ENCODE assay signal across 21 cellular contexts in genomic region chr18:80124131-80124530, GRCh38. TPM values are rescaled to one million over a fixed set of nuclear protein-coding genes. Genes with fewer than 3 reads are reported as not detected.
A peak's percentile ranks its signal among the peaks of the same experiment; 100 is the strongest.
DNase-seq lines count a peak whose midpoint lies in the region; ATAC-seq, FAIRE-seq and TF ChIP-seq lines count a peak whose summit lies in the region.
"Had no signal": no experiment of that assay in that cellular context is flagged by ENCODE, and none has a peak within 500 bp of the region (broad histone marks: within the 10 kb centered on the region; RNA-seq: fewer than 3 reads in every experiment).

No MANE protein-coding gene starts in this region.

- H3K4me3 ChIP-seq in PC-3 (ENCODE audit: low read length) (no peak overlapping the region), mammary epithelial cell (replicated peaks in 1 of 3; ENCODE audit: insufficient read depth in 1 of 3, low read depth in 2 of 3, low read length in 3 of 3) (no peak overlapping the region)
- H3K4me3 ChIP-seq: A549, BLaER1 had no signal

- no peaks in the 10 kb centered on the region for H3K27me3 Mint-ChIP-seq in glutamatergic neuron (ENCODE audit: unreplicated experiment)

- H4K20me1 ChIP-seq in PC-3 (ENCODE audit: low read length) = peaks cover 65% of the 10 kb centered on the region
- H4K20me1 ChIP-seq in mammary epithelial cell (ENCODE audit: insufficient read depth, low read length) = no peaks in the 10 kb centered on the region

- H3K4me1 Mint-ChIP-seq in glutamatergic neuron (ENCODE audit: low read depth, unreplicated experiment) = peaks cover 2% of the 10 kb centered on the region

- H3K4me2 ChIP-seq in PC-3 (ENCODE audit: low read length) (no peak overlapping the region), mammary epithelial cell (ENCODE audit: insufficient read depth, low read depth, low read length) (no peak overlapping the region)
- H3K4me2 ChIP-seq: A549, BLaER1, KMS-11 had no signal

- no peaks in the 10 kb centered on the region for H3F3A ChIP-seq in PC-3 (ENCODE audit: low read length, unreplicated experiment)

- H2AFZ ChIP-seq in PC-3 (ENCODE audit: low read length) (no peak overlapping the region), mammary epithelial cell (ENCODE audit: low read depth, low read length) (no peak overlapping the region)

- dilution Hi-C loops in mammary epithelial cell (cut with HindIII; ENCODE audit: low sequenced_read_pairs) = no loop called here

- no peak overlapping the region for H3K4me3 Mint-ChIP-seq in glutamatergic neuron (ENCODE audit: unreplicated experiment)
- H3K4me3 Mint-ChIP-seq: CD8-positive, alpha-beta T cell had no signal

- H3K9me3 Mint-ChIP-seq in glutamatergic neuron (ENCODE audit: unreplicated experiment) = peaks cover 8% of the 10 kb centered on the region
- H3K9me3 Mint-ChIP-seq: CD8-positive, alpha-beta T cell had no signal

- in situ Hi-C loops in mammary epithelial cell (cut with MboI; ENCODE audit: low sequenced_read_pairs in 2 of 2) = no loop called here

- peak; percentile 54 for DNase-seq in PC-3
- DNase-seq in mammary epithelial cell = peak; percentile 54
- DNase-seq in renal cortical epithelial cell (ENCODE audit: low read depth) = peak; percentile 37
- no peak for DNase-seq in glutamatergic neuron
- no peak for DNase-seq in OCI-M1 (lab: John Stamatoyannopoulos, UW)
- no peak for DNase-seq in activated CD4-positive, alpha-beta T cell treated with anti-CD3 and anti-CD28 coated beads, Interleukin-2, amount 50 U/mL, for 1 hour
- DNase-seq: Calu3; CD8-positive, alpha-beta T cell; NCI-H1417 treated with DMSO at 0.1 percent for 48 hours; NCI-H187 treated with DMSO at 0.1 percent for 48 hours; NCI-H2227 treated with DMSO at 0.1 percent for 48 hours; NCI-H510A treated with DMSO at 0.1 percent for 48 hours; NCI-H774; RPMI8226 had no signal

- H3K27ac Mint-ChIP-seq in glutamatergic neuron (ENCODE audit: unreplicated experiment) = no peak overlapping the region
- H3K27ac Mint-ChIP-seq: CD8-positive, alpha-beta T cell had no signal

- intact Hi-C loops in PC-3 (cut with micrococcal nuclease) = no loop called here
- intact Hi-C loops in mammary epithelial cell (cut with micrococcal nuclease) = loop anchor here (2.0 kb wide), 1 partner anchor 13 kb away; no protein-coding TSS in a partner anchor

- FAIRE-seq in islet of Langerhans (lab: Jason Lieb, UNC) = peak; percentile 24
- FAIRE-seq: A549, GM12891, H1 had no signal

- H3K36me3 Mint-ChIP-seq in glutamatergic neuron (ENCODE audit: unreplicated experiment) = no peaks in the 10 kb centered on the region

- POLR2A ChIA-PET in PC-3 (lab: Charles Lee; ENCODE audit: unreplicated experiment) = no interaction called here

- H3K36me3 ChIP-seq in PC-3 (ENCODE audit: low read depth, low read length) = peaks cover 42% of the 10 kb centered on the region
- H3K36me3 ChIP-seq in mammary epithelial cell (ENCODE audit: insufficient read depth, low read length) = peaks cover 3% of the 10 kb centered on the region

- H3K9ac ChIP-seq in PC-3 (ENCODE audit: low read length) (no peak overlapping the region), mammary epithelial cell (ENCODE audit: insufficient read depth, low read length) (no peak overlapping the region)
- H3K9ac ChIP-seq: BLaER1, KMS-11 had no signal

- H3K79me2 ChIP-seq in PC-3 (ENCODE audit: low read length) = peaks cover 100% of the 10 kb centered on the region
- H3K79me2 ChIP-seq in mammary epithelial cell (ENCODE audit: insufficient read depth, low read length) = peaks cover 94% of the 10 kb centered on the region

- BruUV-seq in PC-3 (replicated peaks; lab: Mats Ljungman, UMichigan) (no TSS peak), mammary epithelial cell (replicated peaks; lab: Mats Ljungman, UMichigan) (no TSS peak)

- H3K9me2 ChIP-seq in PC-3 (replicated peaks; ENCODE audit: low read length) = no peaks in the 10 kb centered on the region

- CTCF ChIA-PET in PC-3 (lab: Charles Lee) (no interaction called here), mammary epithelial cell (lab: Charles Lee; ENCODE audit: low non-redundant PET) (no interaction called here)

- H3K4me1 ChIP-seq in PC-3 (ENCODE audit: insufficient read depth, low read length) (peaks cover 5% of the 10 kb centered on the region), mammary epithelial cell (ENCODE audit: insufficient read depth, low read length) (peaks cover 9% of the 10 kb centered on the region)
- H3K4me1 ChIP-seq: A549, BLaER1 had no signal

- H3K27me3 ChIP-seq in PC-3 (ENCODE audit: low read length) (no peaks in the 10 kb centered on the region), mammary epithelial cell (ENCODE audit: insufficient read depth, low read length) (no peaks in the 10 kb centered on the region)
- H3K27me3 ChIP-seq: BLaER1 had no signal

- ATAC-seq in PC-3 = peak; percentile 83
- ATAC-seq: A549; CD8-positive, alpha-beta T cell had no signal

- H3K27ac ChIP-seq in PC-3 (ENCODE audit: low read length) (peak overlapping the region; percentile 21), mammary epithelial cell (ENCODE audit: insufficient read depth, low read depth, low read length) (no peak overlapping the region)
- H3K27ac ChIP-seq: A549, BLaER1, HL-60, KMS-11 had no signal

- no peaks in the 10 kb centered on the region for H3K9me3 ChIP-seq in PC-3 (ENCODE audit: low read length)
- no peaks in the 10 kb centered on the region for H3K9me3 ChIP-seq in mammary epithelial cell (replicated peaks; ENCODE audit: insufficient read depth, low read length)
- H3K9me3 ChIP-seq: A549 had no signal

- TF ChIP-seq CTCF in PC-3 (conservative IDR thresholded peaks at IDR 0.05; ENCODE audit: low read depth, low read length) = no peak
- TF ChIP-seq CTCF in mammary epithelial cell (conservative IDR thresholded peaks at IDR 0.05 in 1 of 2, IDR thresholded peaks at IDR 0.05 in 1 of 2; ENCODE audit: extremely low read depth in 1 of 2, insufficient read depth in 1 of 2, low read depth in 1 of 2, low read length in 2 of 2) = no peak
- no peak for TF ChIP-seq CTCF in glutamatergic neuron (IDR thresholded peaks at IDR 0.05; ENCODE audit: partially characterized antibody, unreplicated experiment)

RNA-seq across cellular contexts. Expression of gene ADNP2, which starts 15.1 kb away (rescaled TPM):
- total RNA-seq in PC-3 (2014; rRNA removed) (23.2 and 25.2 TPM in 2 replicates), mammary epithelial cell (10 to 100 TPM; 21.5 to 27.2 TPM), renal cortical epithelial cell (22.4 and 22.9 TPM in 2 replicates), glutamatergic neuron (ENCODE audit: unreplicated experiment) (31.0 TPM)
- 9.1 TPM for polyA plus RNA-seq in mammary epithelial cell
- polyA minus RNA-seq in mammary epithelial cell = 22.7 TPM

Comparison
In these comparisons a context has a peak if more than half of its experiments do, and no peak if none do; other contexts are left out.
1. DNase-seq: peak in PC-3 (single experiment), mammary epithelial cell (single experiment) and renal cortical epithelial cell (single experiment); none in glutamatergic neuron (single experiment), OCI-M1 (single experiment) and activated CD4-positive, alpha-beta T cell treated with anti-CD3 and anti-CD28 coated beads, Interleukin-2, amount 50 U/mL, for 1 hour (single experiment).